1 cellular context compared by ENCODE assay signal in genomic region chr4:31045724-31046318, GRCh38.
TF ChIP-seq lines count a peak whose summit lies in the region.

No MANE protein-coding gene starts in this region.

TF ChIP-seq in SK-N-SH treated with all-trans-retinoic acid at 6 μM for 48 hours, 23 proteins besides CTCF, POLR2A, EP300 and RAD21 (continued from another document):
- TF ChIP-seq POU6F1 (CRISPR knock-in tag; IDR thresholded peaks at IDR 0.05; ENCODE audit: borderline replicate concordance, low read depth) (no peak), ZC3H10 (CRISPR knock-in tag; IDR thresholded peaks at IDR 0.05) (no peak), ISL1 (CRISPR knock-in tag; IDR thresholded peaks at IDR 0.05) (no peak), ZNF8 (CRISPR knock-in tag; IDR thresholded peaks at IDR 0.05) (no peak)
